ENCODE assay signal across 21 cellular contexts in genomic region chr1:189513091-189513490, GRCh38.
DNase-seq lines count a peak whose midpoint lies in the region; ATAC-seq and TF ChIP-seq lines count a peak whose summit lies in the region.
"Had no signal": no experiment of that assay in that cellular context is flagged by ENCODE, and none has a peak within 500 bp of the region (broad histone marks: within the 10 kb centered on the region; RNA-seq: fewer than 3 reads in every experiment).

No MANE protein-coding gene starts in this region.

- no peak overlapping the region for H3K23ac ChIP-seq in H9 (ENCODE audit: insufficient read length, low read depth, low read length)

- peak overlapping the region; percentile 45 for H2AFZ ChIP-seq in H9 (ENCODE audit: low read length)

- H3K27ac Mint-ChIP-seq in H9 (no peak overlapping the region), WTC11 (no peak overlapping the region)

- CTCF ChIA-PET in WTC11 (lab: Charles Lee), result no interaction called here

- POLR2A ChIA-PET in WTC11 (lab: Charles Lee), result no interaction called here

- H2BK5ac ChIP-seq in H9 (ENCODE audit: insufficient read length, low read length), result no peak overlapping the region

- no peaks in the 10 kb centered on the region for H3K23me2 ChIP-seq in H9 (ENCODE audit: insufficient read length, low read depth, low read length, poor library complexity, severe bottlenecking)

- no peak overlapping the region for H3K4me3 ChIP-seq in gastroesophageal sphincter

- H3K4me3 Mint-ChIP-seq in H9, result no peak overlapping the region
- no peak overlapping the region for H3K4me3 Mint-ChIP-seq in WTC11

- peak; percentile 28 for DNase-seq in H9
- DNase-seq in WTC11 (ENCODE audit: low spot score), result peak; percentile 11
- peak; percentile 6 for DNase-seq in iPS-NIHi7 (ENCODE audit: extremely low spot score)
- DNase-seq in renal cortical epithelial cell (ENCODE audit: low read depth), result peak; percentile 80
- DNase-seq in activated CD8-positive, alpha-beta memory T cell treated with anti-CD3 and anti-CD28 coated beads, Interleukin-2, amount 50 U/mL, for 4 hours, result no peak
- no peak for DNase-seq in substantia nigra (lab: John Stamatoyannopoulos, UW)
- DNase-seq: ACHN, C1 segment of cervical spinal cord, DMS 273 treated with DMSO at 0.1 percent for 48 hours, GDM1, KG1, NCI-H1105 treated with DMSO at 0.1 percent for 48 hours, NCI-H1694, NCI-H2107, NCI-H2227 treated with DMSO at 0.1 percent for 48 hours, NCI-H510A treated with DMSO at 0.1 percent for 48 hours, NCI-H774, PC-3 had no signal

- H3K27me3 ChIP-seq in H9 (ENCODE audit: insufficient read depth, low read length), result no peaks in the 10 kb centered on the region
- no peaks in the 10 kb centered on the region for H3K27me3 ChIP-seq in gastroesophageal sphincter

- H3K4ac ChIP-seq in H9 (ENCODE audit: low read depth, low read length), result no peak overlapping the region

- H3K4me1 ChIP-seq in H9 (ENCODE audit: insufficient read depth, low read length) (no peaks in the 10 kb centered on the region), gastroesophageal sphincter (no peaks in the 10 kb centered on the region)

- H3K36me3 Mint-ChIP-seq in H9 (ENCODE audit: insufficient read depth in 1 of 3, low read depth in 3 of 3) (no peaks in the 10 kb centered on the region), WTC11 (no peaks in the 10 kb centered on the region)

- H3K27me3 Mint-ChIP-seq in H9 (ENCODE audit: low read depth), result no peaks in the 10 kb centered on the region
- H3K27me3 Mint-ChIP-seq in WTC11 (ENCODE audit: low read depth), result no peaks in the 10 kb centered on the region

- no peak overlapping the region for H2BK12ac ChIP-seq in H9 (ENCODE audit: insufficient read length, low read depth, low read length)

- H3K79me2 ChIP-seq in H9 (ENCODE audit: insufficient read depth, low read length), result no peaks in the 10 kb centered on the region

- no peak overlapping the region for H3K14ac ChIP-seq in H9 (ENCODE audit: insufficient read depth, low read length)

- H4K91ac ChIP-seq in H9 (ENCODE audit: insufficient read length, low read depth, low read length), result no peak overlapping the region

- no peaks in the 10 kb centered on the region for H4K20me1 ChIP-seq in H9 (ENCODE audit: control insufficient read depth, insufficient read depth, insufficient read length)

- no peak overlapping the region for H3K4me2 ChIP-seq in H9 (ENCODE audit: insufficient read depth, insufficient read length, low read length)

- no peak overlapping the region for H3K27ac ChIP-seq in H9 (ENCODE audit: insufficient read length, low read depth, low read length)
- H3K27ac ChIP-seq in substantia nigra (ENCODE audit: low read depth, low read length, poor library complexity, severe bottlenecking), result no peak overlapping the region
- H3K27ac ChIP-seq in gastroesophageal sphincter, result no peak overlapping the region
- H3K27ac ChIP-seq: RWPE1 had no signal

- no peak overlapping the region for H3K9ac ChIP-seq in H9 (ENCODE audit: extremely low read depth, insufficient read length, low read length)

- H4K5ac ChIP-seq in H9 (ENCODE audit: insufficient read length, low read depth, low read length), result no peak overlapping the region

- H3K9me3 ChIP-seq in H9 (ENCODE audit: control insufficient read depth, low read depth, low read length), result no peaks in the 10 kb centered on the region
- peaks cover 0 to 20% (median 0%) of the 10 kb centered on the region in 3 donors for H3K9me3 ChIP-seq in gastroesophageal sphincter

- no CpG with 5 or more reads among the region's 6 CpGs for WGBS in H9 (ENCODE audit: extremely low coverage, insufficient read length, low lambda C conversion rate)
- 88% methylated on average over 5 of the region's 6 CpGs; no CpG with 5 or more reads in 1 of the 2 donors for WGBS in gastroesophageal sphincter (ENCODE audit: low coverage in 1 of 2), 2 donors

- H2BK20ac ChIP-seq in H9 (ENCODE audit: low read depth, low read length, poor library complexity, severe bottlenecking), result no peak overlapping the region

- ATAC-seq in WTC11 (peak; percentile 63), gastroesophageal sphincter (no peak)
- ATAC-seq: HCT116, PC-3 had no signal

- H2AK5ac ChIP-seq in H9 (ENCODE audit: insufficient read length, low read length), result no peak overlapping the region

- no peak for TF ChIP-seq POLR2A in gastroesophageal sphincter (IDR thresholded peaks at IDR 0.05)

- no peak overlapping the region for H3K18ac ChIP-seq in H9 (ENCODE audit: insufficient read length, low read depth, low read length)

- TF ChIP-seq CTCF in H9 (conservative IDR thresholded peaks at IDR 0.05) (no peak), WTC11 (IDR thresholded peaks at IDR 0.05) (no peak), gastroesophageal sphincter (IDR thresholded peaks at IDR 0.05) (no peak)

- no peak overlapping the region for H4K8ac ChIP-seq in H9 (replicated peaks; ENCODE audit: insufficient read length, low read depth, low read length)

- TF ChIP-seq EP300 in gastroesophageal sphincter (IDR thresholded peaks at IDR 0.05), result no peak

- no peak overlapping the region for H2BK15ac ChIP-seq in H9 (ENCODE audit: low read depth, low read length)

- H3K56ac ChIP-seq in H9 (ENCODE audit: insufficient read length, low read depth, low read length), result no peak overlapping the region

- H3T11ph ChIP-seq in H9 (ENCODE audit: low read length), result no peak overlapping the region

- H2BK120ac ChIP-seq in H9 (ENCODE audit: low read depth, low read length, poor library complexity, severe bottlenecking), result no peak overlapping the region

- no peaks in the 10 kb centered on the region for H3K79me1 ChIP-seq in H9 (ENCODE audit: insufficient read depth, low read depth, low read length, poor library complexity, severe bottlenecking)

- H3K36me3 ChIP-seq in gastroesophageal sphincter, result no peaks in the 10 kb centered on the region

- H3K4me1 Mint-ChIP-seq in H9, result peaks cover 0 to 2% of the 10 kb centered on the region in 2 experiments; a peak in 1 of 4 replicates
- no peaks in the 10 kb centered on the region for H3K4me1 Mint-ChIP-seq in WTC11

- H3K9me3 Mint-ChIP-seq in H9 (peaks cover 0 to 5% of the 10 kb centered on the region in 2 experiments; a peak in 1 of 5 replicates), WTC11 (0 out of 2 replicates have a peak, but pooled peaks cover 4% of the 10 kb centered on the region)

TF ChIP-seq in WTC11, 78 proteins besides CTCF, POLR2A, EP300 and RAD21:
- TF ChIP-seq ZNF281 (CRISPR knock-in tag; IDR thresholded peaks at IDR 0.05), result no peak
- TF ChIP-seq GABPB1 (CRISPR knock-in tag; IDR thresholded peaks at IDR 0.05), result no peak
- no peak for TF ChIP-seq FOXK1 (CRISPR knock-in tag; IDR thresholded peaks at IDR 0.05)
- TF ChIP-seq NFE2L1 (CRISPR knock-in tag; IDR thresholded peaks at IDR 0.05), result no peak
- no peak for TF ChIP-seq PREB (CRISPR knock-in tag; IDR thresholded peaks at IDR 0.05; ENCODE audit: borderline replicate concordance)
- no peak for TF ChIP-seq EMX1 (CRISPR knock-in tag; IDR thresholded peaks at IDR 0.05)
- TF ChIP-seq, protein P1, sequence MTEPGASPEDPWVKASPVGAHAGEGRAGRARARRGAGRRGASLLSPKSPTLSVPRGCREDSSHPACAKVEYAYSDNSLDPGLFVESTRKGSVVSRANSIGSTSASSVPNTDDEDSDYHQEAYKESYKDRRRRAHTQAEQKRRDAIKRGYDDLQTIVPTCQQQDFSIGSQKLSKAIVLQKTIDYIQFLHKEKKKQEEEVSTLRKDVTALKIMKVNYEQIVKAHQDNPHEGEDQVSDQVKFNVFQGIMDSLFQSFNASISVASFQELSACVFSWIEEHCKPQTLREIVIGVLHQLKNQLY (CRISPR knock-in tag; IDR thresholded peaks at IDR 0.05), result no peak
- no peak for TF ChIP-seq ESRRA (CRISPR knock-in tag; IDR thresholded peaks at IDR 0.05; ENCODE audit: borderline replicate concordance)
- TF ChIP-seq TCF7 (CRISPR knock-in tag; IDR thresholded peaks at IDR 0.05; ENCODE audit: low read depth), result no peak
- no peak for TF ChIP-seq E2F5 (CRISPR knock-in tag; IDR thresholded peaks at IDR 0.05)
- no peak for TF ChIP-seq FOXP1 (CRISPR knock-in tag; IDR thresholded peaks at IDR 0.05; ENCODE audit: borderline replicate concordance)

Comparison
In these comparisons a context has a peak if more than half of its experiments do, and no peak if none do; other contexts are left out.
1. DNase-seq: peak in H9 (single experiment), WTC11 (single experiment), iPS-NIHi7 (single experiment) and renal cortical epithelial cell (single experiment); none in activated CD8-positive, alpha-beta memory T cell treated with anti-CD3 and anti-CD28 coated beads, Interleukin-2, amount 50 U/mL, for 4 hours (single experiment) and substantia nigra (0 of 49).